ENCODE assay signal across 1 cellular context in genomic region chr2:43637030-43637803, GRCh38.
TF ChIP-seq lines count a peak whose summit lies in the region.

Gene PLEKHH2, plus strand, starts transcription at chr2:43637260. Its CDS starts 7,414 bp downstream, at chr2:43644674.

TF ChIP-seq in K562, 482 proteins besides CTCF, POLR2A, EP300 and RAD21 (continued from another document and continues in another):
- TF ChIP-seq IRF9 (tag; IDR thresholded peaks at IDR 0.05) (no peak), SAFB (IDR thresholded peaks at IDR 0.05; ENCODE audit: borderline replicate concordance, low read depth, low read length) (0 out of 2 replicates have a peak, but pooled peaks have one; percentile 29), ZFP1 (CRISPR knock-in tag; IDR thresholded peaks at IDR 0.05) (no peak), CREM (IDR thresholded peaks at IDR 0.05; ENCODE audit: low read depth) (peak; percentile 85), L3MBTL2 (IDR thresholded peaks at IDR 0.05) (no peak), ZNF316 (IDR thresholded peaks at IDR 0.05) (no peak), KHSRP (IDR thresholded peaks at IDR 0.05) (no peak), RUNX1 (IDR thresholded peaks at IDR 0.05; ENCODE audit: low read depth) (no peak), ZNF184 (CRISPR knock-in tag; IDR thresholded peaks at IDR 0.05) (no peak), RAD51 (IDR thresholded peaks at IDR 0.05; ENCODE audit: borderline replicate concordance, low read depth) (no peak), USF1 (CRISPR knock-in tag; IDR thresholded peaks at IDR 0.05) (no peak), ZKSCAN3 (CRISPR knock-in tag; IDR thresholded peaks at IDR 0.05) (no peak), RB1 (IDR thresholded peaks at IDR 0.05; ENCODE audit: low read depth) (peak; percentile 34; the same call in 1 of the 2 replicates), SMAD4 (CRISPR knock-in tag; conservative IDR thresholded peaks at IDR 0.05) (0 out of 2 replicates have a peak, but pooled peaks have one; percentile 33), ZBTB7A (IDR thresholded peaks at IDR 0.05; ENCODE audit: borderline replicate concordance, control insufficient read depth, low read depth, low read length) (peak; percentile 34; the same call in 1 of the 2 replicates), ZFP30 (CRISPR knock-in tag; IDR thresholded peaks at IDR 0.05; ENCODE audit: borderline replicate concordance) (no peak), BRCA1 (IDR thresholded peaks at IDR 0.05) (no peak), BRCA1 (CRISPR knock-in tag; IDR thresholded peaks at IDR 0.05) (no peak), TRIM24 (IDR thresholded peaks at IDR 0.05) (no peak), MECOM (CRISPR knock-in tag; IDR thresholded peaks at IDR 0.05) (no peak), TRIM28 (IDR thresholded peaks at IDR 0.05) (no peak), PHB2 (IDR thresholded peaks at IDR 0.05; ENCODE audit: low read depth) (no peak), CXXC5 (CRISPR knock-in tag; IDR thresholded peaks at IDR 0.05) (peak; percentile 58), CHD1 (IDR thresholded peaks at IDR 0.05; ENCODE audit: low read length) (no peak), PHF8 (IDR thresholded peaks at IDR 0.05; ENCODE audit: borderline replicate concordance, low read length) (peak; percentile 65; the same call in 1 of the 2 replicates), ZNF146 (CRISPR knock-in tag; IDR thresholded peaks at IDR 0.05; ENCODE audit: unreplicated experiment) (no peak), NFYB (IDR thresholded peaks at IDR 0.05; ENCODE audit: extremely low read depth, insufficient read length) (peak; percentile 98), DACH1 (IDR thresholded peaks at IDR 0.05; ENCODE audit: partially characterized antibody) (no peak), PHF21A (IDR thresholded peaks at IDR 0.05; ENCODE audit: borderline replicate concordance, low read depth) (no peak), ZNF77 (CRISPR knock-in tag; IDR thresholded peaks at IDR 0.05) (no peak), ZNF395 (CRISPR knock-in tag; IDR thresholded peaks at IDR 0.05) (no peak), NR2C2 (CRISPR knock-in tag; IDR thresholded peaks at IDR 0.05) (no peak), NR2C2 (tag; IDR thresholded peaks at IDR 0.05) (no peak), ZNF41 (CRISPR knock-in tag; conservative IDR thresholded peaks at IDR 0.05) (no peak), SRSF3 (IDR thresholded peaks at IDR 0.05; ENCODE audit: insufficient read depth, low read length) (no peak), ZNF23 (CRISPR knock-in tag; IDR thresholded peaks at IDR 0.05) (no peak), ZNF512 (tag; IDR thresholded peaks at IDR 0.05) (no peak), NCOA1 (IDR thresholded peaks at IDR 0.05; ENCODE audit: low read depth) (no peak), NR2C1 (IDR thresholded peaks at IDR 0.05) (no peak), NR2C1 (tag; IDR thresholded peaks at IDR 0.05) (no peak), E2F3 (CRISPR knock-in tag; IDR thresholded peaks at IDR 0.05) (no peak), ETV1 (tag; conservative IDR thresholded peaks at IDR 0.05; ENCODE audit: low read depth) (no peak), GABPB1 (CRISPR knock-in tag; IDR thresholded peaks at IDR 0.05) (peak; percentile 49; the same call in 1 of the 2 replicates), BCOR (IDR thresholded peaks at IDR 0.05) (no peak), ZNF79 (CRISPR knock-in tag; IDR thresholded peaks at IDR 0.05; ENCODE audit: low read depth) (no peak), BRD9 (IDR thresholded peaks at IDR 0.05; ENCODE audit: low read depth, partially characterized antibody) (no peak), ZNF253 (CRISPR knock-in tag; conservative IDR thresholded peaks at IDR 0.05) (no peak), NEUROD1 (IDR thresholded peaks at IDR 0.05; ENCODE audit: borderline replicate concordance, low read depth, low read length, partially characterized antibody) (peak; percentile 49), HDAC1 (IDR thresholded peaks at IDR 0.05) (no peak; a peak in 1 of 4 replicates), NR4A1 (CRISPR knock-in tag; IDR thresholded peaks at IDR 0.05) (no peak), NR4A1 (tag; IDR thresholded peaks at IDR 0.05) (no peak), ERF (CRISPR knock-in tag; IDR thresholded peaks at IDR 0.05) (no peak)
- TF ChIP-seq, protein P1, sequence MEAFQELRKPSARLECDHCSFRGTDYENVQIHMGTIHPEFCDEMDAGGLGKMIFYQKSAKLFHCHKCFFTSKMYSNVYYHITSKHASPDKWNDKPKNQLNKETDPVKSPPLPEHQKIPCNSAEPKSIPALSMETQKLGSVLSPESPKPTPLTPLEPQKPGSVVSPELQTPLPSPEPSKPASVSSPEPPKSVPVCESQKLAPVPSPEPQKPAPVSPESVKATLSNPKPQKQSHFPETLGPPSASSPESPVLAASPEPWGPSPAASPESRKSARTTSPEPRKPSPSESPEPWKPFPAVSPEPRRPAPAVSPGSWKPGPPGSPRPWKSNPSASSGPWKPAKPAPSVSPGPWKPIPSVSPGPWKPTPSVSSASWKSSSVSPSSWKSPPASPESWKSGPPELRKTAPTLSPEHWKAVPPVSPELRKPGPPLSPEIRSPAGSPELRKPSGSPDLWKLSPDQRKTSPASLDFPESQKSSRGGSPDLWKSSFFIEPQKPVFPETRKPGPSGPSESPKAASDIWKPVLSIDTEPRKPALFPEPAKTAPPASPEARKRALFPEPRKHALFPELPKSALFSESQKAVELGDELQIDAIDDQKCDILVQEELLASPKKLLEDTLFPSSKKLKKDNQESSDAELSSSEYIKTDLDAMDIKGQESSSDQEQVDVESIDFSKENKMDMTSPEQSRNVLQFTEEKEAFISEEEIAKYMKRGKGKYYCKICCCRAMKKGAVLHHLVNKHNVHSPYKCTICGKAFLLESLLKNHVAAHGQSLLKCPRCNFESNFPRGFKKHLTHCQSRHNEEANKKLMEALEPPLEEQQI (IDR thresholded peaks at IDR 0.05), result no peak
- TF ChIP-seq, protein P2, sequence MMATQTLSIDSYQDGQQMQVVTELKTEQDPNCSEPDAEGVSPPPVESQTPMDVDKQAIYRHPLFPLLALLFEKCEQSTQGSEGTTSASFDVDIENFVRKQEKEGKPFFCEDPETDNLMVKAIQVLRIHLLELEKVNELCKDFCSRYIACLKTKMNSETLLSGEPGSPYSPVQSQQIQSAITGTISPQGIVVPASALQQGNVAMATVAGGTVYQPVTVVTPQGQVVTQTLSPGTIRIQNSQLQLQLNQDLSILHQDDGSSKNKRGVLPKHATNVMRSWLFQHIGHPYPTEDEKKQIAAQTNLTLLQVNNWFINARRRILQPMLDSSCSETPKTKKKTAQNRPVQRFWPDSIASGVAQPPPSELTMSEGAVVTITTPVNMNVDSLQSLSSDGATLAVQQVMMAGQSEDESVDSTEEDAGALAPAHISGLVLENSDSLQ (IDR thresholded peaks at IDR 0.05), result peak; percentile 99
- TF ChIP-seq, protein P3, sequence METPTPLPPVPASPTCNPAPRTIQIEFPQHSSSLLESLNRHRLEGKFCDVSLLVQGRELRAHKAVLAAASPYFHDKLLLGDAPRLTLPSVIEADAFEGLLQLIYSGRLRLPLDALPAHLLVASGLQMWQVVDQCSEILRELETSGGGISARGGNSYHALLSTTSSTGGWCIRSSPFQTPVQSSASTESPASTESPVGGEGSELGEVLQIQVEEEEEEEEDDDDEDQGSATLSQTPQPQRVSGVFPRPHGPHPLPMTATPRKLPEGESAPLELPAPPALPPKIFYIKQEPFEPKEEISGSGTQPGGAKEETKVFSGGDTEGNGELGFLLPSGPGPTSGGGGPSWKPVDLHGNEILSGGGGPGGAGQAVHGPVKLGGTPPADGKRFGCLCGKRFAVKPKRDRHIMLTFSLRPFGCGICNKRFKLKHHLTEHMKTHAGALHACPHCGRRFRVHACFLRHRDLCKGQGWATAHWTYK (CRISPR knock-in tag; IDR thresholded peaks at IDR 0.05), result no peak
- TF ChIP-seq, protein P4, sequence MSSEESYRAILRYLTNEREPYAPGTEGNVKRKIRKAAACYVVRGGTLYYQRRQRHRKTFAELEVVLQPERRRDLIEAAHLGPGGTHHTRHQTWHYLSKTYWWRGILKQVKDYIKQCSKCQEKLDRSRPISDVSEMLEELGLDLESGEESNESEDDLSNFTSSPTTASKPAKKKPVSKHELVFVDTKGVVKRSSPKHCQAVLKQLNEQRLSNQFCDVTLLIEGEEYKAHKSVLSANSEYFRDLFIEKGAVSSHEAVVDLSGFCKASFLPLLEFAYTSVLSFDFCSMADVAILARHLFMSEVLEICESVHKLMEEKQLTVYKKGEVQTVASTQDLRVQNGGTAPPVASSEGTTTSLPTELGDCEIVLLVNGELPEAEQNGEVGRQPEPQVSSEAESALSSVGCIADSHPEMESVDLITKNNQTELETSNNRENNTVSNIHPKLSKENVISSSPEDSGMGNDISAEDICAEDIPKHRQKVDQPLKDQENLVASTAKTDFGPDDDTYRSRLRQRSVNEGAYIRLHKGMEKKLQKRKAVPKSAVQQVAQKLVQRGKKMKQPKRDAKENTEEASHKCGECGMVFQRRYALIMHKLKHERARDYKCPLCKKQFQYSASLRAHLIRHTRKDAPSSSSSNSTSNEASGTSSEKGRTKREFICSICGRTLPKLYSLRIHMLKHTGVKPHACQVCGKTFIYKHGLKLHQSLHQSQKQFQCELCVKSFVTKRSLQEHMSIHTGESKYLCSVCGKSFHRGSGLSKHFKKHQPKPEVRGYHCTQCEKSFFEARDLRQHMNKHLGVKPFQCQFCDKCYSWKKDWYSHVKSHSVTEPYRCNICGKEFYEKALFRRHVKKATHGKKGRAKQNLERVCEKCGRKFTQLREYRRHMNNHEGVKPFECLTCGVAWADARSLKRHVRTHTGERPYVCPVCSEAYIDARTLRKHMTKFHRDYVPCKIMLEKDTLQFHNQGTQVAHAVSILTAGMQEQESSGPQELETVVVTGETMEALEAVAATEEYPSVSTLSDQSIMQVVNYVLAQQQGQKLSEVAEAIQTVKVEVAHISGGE (CRISPR knock-in tag; IDR thresholded peaks at IDR 0.05), result no peak
- TF ChIP-seq, protein P5, sequence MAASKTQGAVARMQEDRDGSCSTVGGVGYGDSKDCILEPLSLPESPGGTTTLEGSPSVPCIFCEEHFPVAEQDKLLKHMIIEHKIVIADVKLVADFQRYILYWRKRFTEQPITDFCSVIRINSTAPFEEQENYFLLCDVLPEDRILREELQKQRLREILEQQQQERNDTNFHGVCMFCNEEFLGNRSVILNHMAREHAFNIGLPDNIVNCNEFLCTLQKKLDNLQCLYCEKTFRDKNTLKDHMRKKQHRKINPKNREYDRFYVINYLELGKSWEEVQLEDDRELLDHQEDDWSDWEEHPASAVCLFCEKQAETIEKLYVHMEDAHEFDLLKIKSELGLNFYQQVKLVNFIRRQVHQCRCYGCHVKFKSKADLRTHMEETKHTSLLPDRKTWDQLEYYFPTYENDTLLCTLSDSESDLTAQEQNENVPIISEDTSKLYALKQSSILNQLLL (CRISPR knock-in tag; IDR thresholded peaks at IDR 0.05; ENCODE audit: borderline replicate concordance), result no peak
